ENCODE assay signal across 8 cellular contexts in the genomic region with DNA sequence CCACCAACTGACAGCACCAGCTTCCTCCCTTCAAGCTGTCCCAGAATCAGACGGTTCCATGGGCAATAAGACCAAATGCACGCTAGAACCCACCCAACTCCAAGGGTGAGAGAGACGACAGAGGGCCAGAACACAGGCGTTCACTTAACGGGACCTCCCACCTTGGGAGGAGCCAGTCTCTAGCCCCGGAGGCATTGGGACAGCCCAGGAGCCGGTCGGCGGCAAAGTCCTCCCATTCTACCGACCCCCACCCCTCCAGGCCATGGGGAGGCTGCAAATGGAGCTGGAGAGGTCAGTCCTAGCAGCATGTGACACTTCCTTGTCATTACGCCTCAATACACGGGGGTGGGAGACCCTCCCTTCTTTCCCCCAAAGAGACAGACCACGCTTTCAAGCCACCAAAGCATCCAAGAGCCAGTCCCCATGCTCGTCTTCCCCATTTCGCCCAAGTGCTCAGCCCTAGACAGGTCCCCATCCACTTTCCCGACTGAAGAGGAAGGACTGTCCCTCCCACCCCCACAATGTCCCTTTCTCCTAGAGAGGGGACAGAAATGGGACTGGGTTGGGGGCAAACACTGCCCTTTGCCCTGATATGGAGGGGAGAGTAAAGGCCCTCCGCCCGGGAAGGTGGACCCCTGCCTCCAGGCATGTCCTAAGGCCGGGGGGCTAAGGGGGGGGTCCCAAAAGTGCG. TPM values are rescaled to one million over a fixed set of nuclear protein-coding genes. Genes with fewer than 3 reads are reported as not detected.
DNase-seq lines count a peak whose midpoint lies in the region; ATAC-seq and TF ChIP-seq lines count a peak whose summit lies in the region.

No MANE protein-coding gene starts in this region.

- ATAC-seq in activated T-cell treated with anti-CD3 and anti-CD28 coated beads, Interleukin-2, amount 50 U/mL, for 72 hours (replicated peaks in 1 of 2), result no peak
- ATAC-seq in gastroesophageal sphincter (no peak), HG02938 (IDR thresholded peaks at IDR 0.05; ENCODE audit: unreplicated experiment) (no peak), esophagus mucosa (no peak), GM21381 (IDR thresholded peaks at IDR 0.05; ENCODE audit: unreplicated experiment) (no peak)

- H2BK120ac ChIP-seq in trophoblast cell (ENCODE audit: insufficient read depth, low read length, poor library complexity), result peak overlapping the region; percentile 53

- H2AFZ ChIP-seq in Karpas-422 (ENCODE audit: low read length) (no peak overlapping the region), trophoblast cell (ENCODE audit: insufficient read depth, low read length, poor library complexity) (peak overlapping the region; percentile 30)

- peak overlapping the region; percentile 89 for H3K4me3 ChIP-seq in Karpas-422 (ENCODE audit: low read length)
- H3K4me3 ChIP-seq in gastroesophageal sphincter, result peak overlapping the region; percentile 71 to 88
- H3K4me3 ChIP-seq in trophoblast cell (ENCODE audit: low read depth, low read length), result peak overlapping the region; percentile 88

- peak overlapping the region; percentile 59 for H3K14ac ChIP-seq in trophoblast cell (ENCODE audit: low read length)

- H3K9me3 ChIP-seq in Karpas-422 (ENCODE audit: low read length) (no peaks in the 10 kb centered on the region), gastroesophageal sphincter (no peaks in the 10 kb centered on the region), trophoblast cell (ENCODE audit: insufficient read depth, low read depth, low read length) (peaks cover 10% of the 10 kb centered on the region)

- peaks cover 34% of the 10 kb centered on the region for H3K4me1 Mint-ChIP-seq in activated T-cell treated with anti-CD3 and anti-CD28 coated beads, Interleukin-2, amount 50 U/mL, for 72 hours (ENCODE audit: low read depth)

- 0% methylated on average over 7 to 10 of the region's 20 CpGs for WGBS in gastroesophageal sphincter (ENCODE audit: low coverage in 1 of 2), 2 donors
- no CpG with 5 or more reads among the region's 20 CpGs for WGBS in trophoblast cell (ENCODE audit: extremely low coverage, insufficient coverage, insufficient read length)

- peak overlapping the region; percentile 29 for H3K27ac ChIP-seq in Karpas-422 (ENCODE audit: low read length)
- H3K27ac ChIP-seq in gastroesophageal sphincter, result peak overlapping the region; percentile 5 to 86 (median 82)
- peak overlapping the region; percentile 66 for H3K27ac ChIP-seq in trophoblast cell (ENCODE audit: low read depth, low read length)

- H2AK5ac ChIP-seq in trophoblast cell (ENCODE audit: low read length), result peak overlapping the region; percentile 80

- H3K36me3 ChIP-seq in Karpas-422 (ENCODE audit: insufficient read depth, low read length) (peaks cover 34% of the 10 kb centered on the region), gastroesophageal sphincter (peaks cover 0 to 36% of the 10 kb centered on the region in 2 donors), trophoblast cell (ENCODE audit: control insufficient read depth in 1 of 2, insufficient read depth in 2 of 2, low read length in 2 of 2) (peaks cover 39 to 42% of the 10 kb centered on the region in 2 experiments)

- peaks cover 8% of the 10 kb centered on the region for H3K79me1 ChIP-seq in trophoblast cell (ENCODE audit: low read length)

- H2BK12ac ChIP-seq in trophoblast cell (ENCODE audit: low read length), result no peak overlapping the region

- peak overlapping the region; percentile 59 for H4K8ac ChIP-seq in trophoblast cell (ENCODE audit: low read depth, low read length)

- H3K4me1 ChIP-seq in Karpas-422 (ENCODE audit: low read length) (peaks cover 22% of the 10 kb centered on the region), gastroesophageal sphincter (peaks cover 0 to 54% (median 18%) of the 10 kb centered on the region in 3 donors), trophoblast cell (ENCODE audit: control insufficient read depth in 1 of 2, insufficient read depth in 2 of 2, low read length in 2 of 2) (peaks cover 6 to 10% of the 10 kb centered on the region in 2 experiments)

- H4K12ac ChIP-seq in trophoblast cell (ENCODE audit: low read depth, low read length), result peak overlapping the region; percentile 31

- peak overlapping the region; percentile 87 for H3K27ac Mint-ChIP-seq in activated T-cell treated with anti-CD3 and anti-CD28 coated beads, Interleukin-2, amount 50 U/mL, for 72 hours

- peak overlapping the region; percentile 97 for H3K4ac ChIP-seq in trophoblast cell (ENCODE audit: low read depth, low read length)

- H3K4me3 Mint-ChIP-seq in activated T-cell treated with anti-CD3 and anti-CD28 coated beads, Interleukin-2, amount 50 U/mL, for 72 hours, result peak overlapping the region; percentile 91 to 94

- TF ChIP-seq POLR2A in gastroesophageal sphincter (IDR thresholded peaks at IDR 0.05), result no peak

- no peak overlapping the region for H3K23ac ChIP-seq in trophoblast cell (ENCODE audit: low read length)

- H4K91ac ChIP-seq in trophoblast cell (ENCODE audit: low read depth, low read length), result peak overlapping the region; percentile 83

- H3K18ac ChIP-seq in trophoblast cell (ENCODE audit: low read length), result peak overlapping the region; percentile 40

- H3K9ac ChIP-seq in Karpas-422 (ENCODE audit: low read length), result peak overlapping the region; percentile 99
- peak overlapping the region; percentile 82 for H3K9ac ChIP-seq in trophoblast cell (ENCODE audit: low read length)

- H3K4me2 ChIP-seq in Karpas-422 (ENCODE audit: low read depth, low read length, poor library complexity, severe bottlenecking) (peak overlapping the region; percentile 88), trophoblast cell (ENCODE audit: low read length) (peak overlapping the region; percentile 97)

- peak overlapping the region; percentile 80 for H2BK5ac ChIP-seq in trophoblast cell (ENCODE audit: low read depth, low read length, poor library complexity)

- no peaks in the 10 kb centered on the region for H3K27me3 Mint-ChIP-seq in activated T-cell treated with anti-CD3 and anti-CD28 coated beads, Interleukin-2, amount 50 U/mL, for 72 hours (ENCODE audit: low read depth)

- no peak for TF ChIP-seq EP300 in gastroesophageal sphincter (IDR thresholded peaks at IDR 0.05)

- peaks cover 0 to 3% of the 10 kb centered on the region in 2 donors for H3K9me3 Mint-ChIP-seq in activated T-cell treated with anti-CD3 and anti-CD28 coated beads, Interleukin-2, amount 50 U/mL, for 72 hours

- H4K20me1 ChIP-seq in Karpas-422 (ENCODE audit: insufficient read depth, low read depth, low read length), result peaks cover 54% of the 10 kb centered on the region

- no peaks in the 10 kb centered on the region for H3K9me2 ChIP-seq in Karpas-422 (replicated peaks; ENCODE audit: insufficient read depth, low read length)

- peak; percentile 70 for DNase-seq in EL
- peak; percentile 56 for DNase-seq in Karpas-422
- DNase-seq in activated T-cell treated with anti-CD3 and anti-CD28 coated beads, Interleukin-2, amount 50 U/mL, for 72 hours, result peak; percentile 23 to 55
- DNase-seq in trophoblast cell, result peak; percentile 56 to 65

- peaks cover 2 to 17% of the 10 kb centered on the region in 2 donors for H3K36me3 Mint-ChIP-seq in activated T-cell treated with anti-CD3 and anti-CD28 coated beads, Interleukin-2, amount 50 U/mL, for 72 hours (ENCODE audit: insufficient read depth in 2 of 2)

- H3K79me2 ChIP-seq in Karpas-422 (ENCODE audit: low read length) (peaks cover 46% of the 10 kb centered on the region), trophoblast cell (ENCODE audit: control insufficient read depth, insufficient read depth, low read length, poor library complexity) (peaks cover 35% of the 10 kb centered on the region)

- TF ChIP-seq CTCF in gastroesophageal sphincter (IDR thresholded peaks at IDR 0.05), result no peak

- H3K27me3 ChIP-seq in Karpas-422 (ENCODE audit: low read length) (no peaks in the 10 kb centered on the region), gastroesophageal sphincter (no peaks in the 10 kb centered on the region), trophoblast cell (ENCODE audit: insufficient read depth, low read length) (no peaks in the 10 kb centered on the region)

RNA-seq across cellular contexts. Expression of gene KHSRP, which starts 1.0 kb away (rescaled TPM):
- total RNA-seq in Karpas-422 (2014; rRNA removed; shearing (Covaris generic); ENCODE audit: low replicate concordance), result 94.5 and 217 TPM in 2 replicates
- total RNA-seq in activated T-cell treated with anti-CD3 and anti-CD28 coated beads, Interleukin-2, amount 50 U/mL, for 72 hours, result 100 to 1,000 TPM; 253 to 311 TPM
- total RNA-seq in gastroesophageal sphincter, result 100 to 1,000 TPM; 102 to 218 (median 126) TPM
- polyA plus RNA-seq in trophoblast cell (2013), result 255 and 259 TPM in 2 replicates
- total RNA-seq in esophagus mucosa, result 148 TPM

RNA-seq across cellular contexts. Expression of gene SLC25A41, which starts 9.9 kb away (rescaled TPM):
- 1.4 TPM in 1 of 2 replicates, not detected in the other for total RNA-seq in Karpas-422 (2014; rRNA removed; shearing (Covaris generic); ENCODE audit: low replicate concordance)
- total RNA-seq in activated T-cell treated with anti-CD3 and anti-CD28 coated beads, Interleukin-2, amount 50 U/mL, for 72 hours, result under 1 TPM; 0.16 to 0.58 TPM
- total RNA-seq in gastroesophageal sphincter, result 1 to 10 TPM in 1 of 4 donors, under 1 TPM in 1, not detected in 2; 0.27 to 1.3 TPM
- polyA plus RNA-seq in trophoblast cell (2013), result 0.08 and 0.14 TPM in 2 replicates
- 0.36 TPM for total RNA-seq in esophagus mucosa

RNA-seq across cellular contexts. Expression of gene GTF2F1, which starts 30.7 kb away (rescaled TPM):
- total RNA-seq in Karpas-422 (2014; rRNA removed; shearing (Covaris generic); ENCODE audit: low replicate concordance), result 18.2 and 35.4 TPM in 2 replicates
- total RNA-seq in activated T-cell treated with anti-CD3 and anti-CD28 coated beads, Interleukin-2, amount 50 U/mL, for 72 hours, result 10 to 100 TPM; 78.9 to 87.5 TPM
- total RNA-seq in gastroesophageal sphincter (10 to 100 TPM; 44.7 to 62.8 (median 51.4) TPM), esophagus mucosa (32.6 TPM)
- 66.7 and 70.2 TPM in 2 replicates for polyA plus RNA-seq in trophoblast cell (2013)

RNA-seq across cellular contexts. Expression of gene SLC25A23, which starts 35.9 kb away (rescaled TPM):
- 32.1 and 44.7 TPM in 2 replicates for total RNA-seq in Karpas-422 (2014; rRNA removed; shearing (Covaris generic); ENCODE audit: low replicate concordance)
- 10 to 100 TPM; 24.6 to 26.3 TPM for total RNA-seq in activated T-cell treated with anti-CD3 and anti-CD28 coated beads, Interleukin-2, amount 50 U/mL, for 72 hours
- total RNA-seq in gastroesophageal sphincter (100 to 1,000 TPM; 111 to 328 (median 240) TPM), esophagus mucosa (31.1 TPM)
- polyA plus RNA-seq in trophoblast cell (2013), result 33.1 and 33.5 TPM in 2 replicates

RNA-seq across cellular contexts. Expression of gene CRB3, which starts 40.4 kb away (rescaled TPM):
- total RNA-seq in Karpas-422 (2014; rRNA removed; shearing (Covaris generic); ENCODE audit: low replicate concordance), result 0.34 TPM in 1 of 2 replicates, not detected in the other
- 1 to 10 TPM; 3.9 to 5.0 TPM for total RNA-seq in activated T-cell treated with anti-CD3 and anti-CD28 coated beads, Interleukin-2, amount 50 U/mL, for 72 hours
- total RNA-seq in gastroesophageal sphincter, result 1 to 10 TPM in 2 of 4 donors, under 1 TPM in 1, not detected in 1; 0.85 to 6.2 (median 1.6) TPM
- polyA plus RNA-seq in trophoblast cell (2013), result 24.9 and 27.6 TPM in 2 replicates
- total RNA-seq in esophagus mucosa, result 37.3 TPM

Comparison
In these comparisons a context has a peak if more than half of its experiments do, and no peak if none do; other contexts are left out.
1. H3K27ac ChIP-seq: peak in every context shown above with its lines; median percentile 82 in gastroesophageal sphincter; 66 in trophoblast cell; 29 in Karpas-422.